ENCODE assay signal across 8 cellular contexts in the genomic region with DNA sequence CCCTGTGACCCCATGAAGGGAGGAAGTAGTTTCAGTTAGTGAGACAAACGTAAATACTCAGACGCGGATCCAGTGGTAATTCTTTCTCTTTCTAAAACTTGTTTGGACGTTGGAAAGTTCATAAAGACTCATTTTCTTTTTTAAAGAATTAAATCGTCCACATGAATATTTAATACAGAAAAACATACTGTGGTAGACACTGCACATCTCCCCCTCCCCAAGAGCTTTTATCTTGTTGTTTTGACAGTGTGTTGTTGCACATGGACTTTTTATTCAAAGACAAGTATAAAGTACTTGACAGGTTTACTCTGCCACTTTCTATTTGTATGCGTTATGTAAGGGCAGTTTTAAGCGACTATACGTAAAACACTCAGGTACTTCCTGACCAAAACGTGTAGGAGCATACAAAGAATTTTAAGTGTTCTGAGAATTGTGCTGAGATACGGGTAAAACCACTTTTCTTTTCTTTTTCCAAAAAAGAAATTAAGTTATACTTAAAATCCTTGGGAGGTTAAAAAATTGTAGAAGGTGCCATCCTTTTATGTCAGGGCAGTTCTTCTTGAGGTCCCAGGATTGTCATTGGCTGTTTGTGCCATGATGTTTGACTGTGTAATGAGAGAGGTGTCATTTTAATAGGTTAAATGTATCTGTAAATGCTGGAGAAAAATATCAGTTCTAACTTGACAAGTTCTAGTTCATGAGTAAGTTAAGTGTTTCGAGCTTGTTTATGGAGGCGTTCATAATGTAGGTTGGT. TPM values are rescaled to one million over a fixed set of nuclear protein-coding genes. Genes with fewer than 3 reads are reported as not detected.
DNase-seq lines count a peak whose midpoint lies in the region; TF ChIP-seq lines count a peak whose summit lies in the region.

No MANE protein-coding gene starts in this region.

- H3K36me3 ChIP-seq in Caco-2 (ENCODE audit: control insufficient read depth, insufficient read depth, low read length) (no peaks in the 10 kb centered on the region), HEK293 (ENCODE audit: control insufficient read depth in 2 of 2, insufficient read depth in 1 of 2, low read length in 2 of 2) (no peaks in the 10 kb centered on the region; a peak in 1 of 3 replicates), OCI-LY1 (ENCODE audit: insufficient read depth, low read length) (no peaks in the 10 kb centered on the region), uterus (no peaks in the 10 kb centered on the region)

- H3K4me2 ChIP-seq in OCI-LY1 (ENCODE audit: low read length) = peak overlapping the region; percentile 88

- H3K4me1 Mint-ChIP-seq in Caco-2 (ENCODE audit: low read depth, unreplicated experiment) (peaks cover 19% of the 10 kb centered on the region), chondrocyte (ENCODE audit: low read depth) (peaks cover 58% of the 10 kb centered on the region), mesothelial cell of epicardium (peaks cover 48% of the 10 kb centered on the region)

- H3F3A ChIP-seq in OCI-LY1 (ENCODE audit: insufficient read depth, low read length) = no peaks in the 10 kb centered on the region

- no peak for DNase-seq in Caco-2
- no peak for DNase-seq in chondrocyte (ENCODE audit: low spot score)
- no peak for DNase-seq in mesothelial cell of epicardium (ENCODE audit: low spot score in 2 of 2, unreplicated experiment in 2 of 2)
- DNase-seq in uterus = no peak
- DNase-seq in SKM-1 treated with dmso at 0.1 percent for 144 hours (lab: John Stamatoyannopoulos, UW; ENCODE audit: unreplicated experiment) = no peak
- DNase-seq in NK-92 treated with Interleukin-12 subunit alpha and Interleukin-12 subunit beta, amount 100 ng/mL, for 24 hours (lab: John Stamatoyannopoulos, UW) = no peak

- H3K36me3 Mint-ChIP-seq in Caco-2 (ENCODE audit: insufficient read depth, unreplicated experiment) = peaks cover 16% of the 10 kb centered on the region
- no peaks in the 10 kb centered on the region for H3K36me3 Mint-ChIP-seq in chondrocyte (ENCODE audit: low read depth)
- no peaks in the 10 kb centered on the region for H3K36me3 Mint-ChIP-seq in mesothelial cell of epicardium

- H3K9me3 ChIP-seq in Caco-2 (no peaks in the 10 kb centered on the region), HEK293 (ENCODE audit: control insufficient read depth, insufficient read depth, low read depth, low read length) (no peaks in the 10 kb centered on the region), OCI-LY1 (ENCODE audit: low read length) (no peaks in the 10 kb centered on the region), uterus (no peaks in the 10 kb centered on the region)

- no peaks in the 10 kb centered on the region for H3K9me2 ChIP-seq in OCI-LY1 (ENCODE audit: low read depth, low read length)

- CTCF ChIA-PET in Caco-2 (lab: Charles Lee) = interaction anchor here (1.1 kb wide), 1 partner anchor 68 kb away, joined by 3 read pairs; no protein-coding TSS in a partner anchor
- CTCF ChIA-PET in HEK293 (lab: Yijun Ruan, JAX) = interaction anchor here (0.7 to 2.9 kb wide), 7 partner anchors 9 to 129 kb away, joined by 3 to 8 read pairs (median 3); no protein-coding TSS in a partner anchor

- H4K20me1 ChIP-seq in OCI-LY1 (ENCODE audit: insufficient read depth, low read length) = peaks cover 13% of the 10 kb centered on the region

- H3K9me3 Mint-ChIP-seq in Caco-2 (ENCODE audit: unreplicated experiment) = no peaks in the 10 kb centered on the region
- no peaks in the 10 kb centered on the region for H3K9me3 Mint-ChIP-seq in chondrocyte (ENCODE audit: low read depth)
- H3K9me3 Mint-ChIP-seq in mesothelial cell of epicardium = no peaks in the 10 kb centered on the region

- H3K4me1 ChIP-seq in Caco-2 = peaks cover 31% of the 10 kb centered on the region
- peaks cover 17% of the 10 kb centered on the region for H3K4me1 ChIP-seq in HEK293 (ENCODE audit: control insufficient read depth, insufficient read depth, low read length)
- H3K4me1 ChIP-seq in OCI-LY1 (ENCODE audit: insufficient read depth, low read length, severe bottlenecking) = peaks cover 69% of the 10 kb centered on the region
- peaks cover 7 to 21% of the 10 kb centered on the region in 2 donors for H3K4me1 ChIP-seq in uterus

- H3K27ac Mint-ChIP-seq in Caco-2 (ENCODE audit: unreplicated experiment) (peak overlapping the region; percentile 95), chondrocyte (ENCODE audit: unreplicated experiment) (peak overlapping the region; percentile 99), mesothelial cell of epicardium (peak overlapping the region; percentile 97)

- H3K9ac ChIP-seq in OCI-LY1 (ENCODE audit: low read length) = peak overlapping the region; percentile 93

- intact Hi-C loops in Caco-2 (cut with micrococcal nuclease; ENCODE audit: unreplicated experiment) (loop anchor here (2.0 to 10.0 kb wide), 3 partner anchors 67 to 273 kb away; partner anchors contain the start of gene SLC1A3), uterus (cut with DNase I; ENCODE audit: low total_unique reads) (no loop called here)

- TF ChIP-seq CTCF in Caco-2 (IDR thresholded peaks at IDR 0.05; ENCODE audit: insufficient read depth in 1 of 2, low read depth in 1 of 2, low read length in 1 of 2, severe bottlenecking in 1 of 2, unreplicated experiment in 1 of 2) (no peak), HEK293 (tag by site-specific recombination; IDR thresholded peaks at IDR 0.05) (no peak), OCI-LY1 (IDR thresholded peaks at IDR 0.05; ENCODE audit: low read length) (no peak), chondrocyte (IDR thresholded peaks at IDR 0.05) (no peak), mesothelial cell of epicardium (IDR thresholded peaks at IDR 0.05; ENCODE audit: unreplicated experiment) (no peak), uterus (IDR thresholded peaks at IDR 0.05) (no peak)

- peaks cover 93% of the 10 kb centered on the region for H3K79me2 ChIP-seq in OCI-LY1 (ENCODE audit: insufficient read depth, low read length)

- TSS peak; percentile 40 for BruUV-seq in Caco-2 (replicated peaks; lab: Mats Ljungman, UMichigan)

- H3K27me3 Mint-ChIP-seq in Caco-2 (ENCODE audit: insufficient read depth, unreplicated experiment) (no peaks in the 10 kb centered on the region), chondrocyte (ENCODE audit: low read depth) (no peaks in the 10 kb centered on the region), mesothelial cell of epicardium (ENCODE audit: low read depth) (no peaks in the 10 kb centered on the region)

- no peak overlapping the region for H2AFZ ChIP-seq in OCI-LY1 (ENCODE audit: low read length)

- no peaks in the 10 kb centered on the region for H3K27me3 ChIP-seq in Caco-2 (replicated peaks; ENCODE audit: control insufficient read depth, insufficient read depth, low read length)
- no peaks in the 10 kb centered on the region for H3K27me3 ChIP-seq in OCI-LY1 (ENCODE audit: insufficient read depth, low read length)
- no peaks in the 10 kb centered on the region for H3K27me3 ChIP-seq in uterus

- H3K4me3 ChIP-seq in Caco-2 (ENCODE audit: low read depth, low read length) (peak overlapping the region; percentile 52), HEK293 (ENCODE audit: low read depth, low read length) (peak overlapping the region; percentile 95), OCI-LY1 (ENCODE audit: low read depth, low read length, poor library complexity, severe bottlenecking) (peak overlapping the region; percentile 90), uterus (peak overlapping the region; percentile 92 to 96)

- POLR2A ChIA-PET in Caco-2 (lab: Charles Lee) = interaction anchor here (1.0 kb wide), 1 partner anchor 725 kb away, joined by 4 read pairs; no protein-coding TSS in a partner anchor
- POLR2A ChIA-PET in HEK293 (lab: Yijun Ruan, JAX) = interaction anchor here (1.0 to 4.7 kb wide), 7 partner anchors 11 to 493 kb away, joined by 3 to 22 read pairs (median 6); partner anchors contain the start of gene NUP155

- H3K27ac ChIP-seq in HEK293 (ENCODE audit: extremely low read depth, low read depth, low read length) = peak overlapping the region; percentile 99
- H3K27ac ChIP-seq in OCI-LY1 (ENCODE audit: low read depth, low read length, poor library complexity, severe bottlenecking) = peak overlapping the region; percentile 85
- peak overlapping the region; percentile 96 to 97 for H3K27ac ChIP-seq in uterus

- H3K4me3 Mint-ChIP-seq in Caco-2 (ENCODE audit: unreplicated experiment) (peak overlapping the region; percentile 93), chondrocyte (ENCODE audit: unreplicated experiment) (peak overlapping the region; percentile 80), mesothelial cell of epicardium (peak overlapping the region; percentile 83)

- TF ChIP-seq POLR2A in uterus (IDR thresholded peaks at IDR 0.05) = no peak

TF ChIP-seq in HEK293, 187 proteins besides CTCF, POLR2A, EP300 and RAD21:
- TF ChIP-seq ATF2 (tag by site-specific recombination; IDR thresholded peaks at IDR 0.05; ENCODE audit: low read depth) (no peak), TCF7L2 (IDR thresholded peaks at IDR 0.05; ENCODE audit: borderline replicate concordance, low read depth, low read length) (no peak), ZBTB8A (tag by site-specific recombination; IDR thresholded peaks at IDR 0.05) (0 out of 2 replicates have a peak, but pooled peaks have one; percentile 3), ZNF610 (tag by site-specific recombination; IDR thresholded peaks at IDR 0.05; ENCODE audit: borderline replicate concordance) (no peak), ZNF791 (tag by site-specific recombination; IDR thresholded peaks at IDR 0.05) (no peak), ZNF629 (tag by site-specific recombination; IDR thresholded peaks at IDR 0.05) (peak; percentile 64), ZNF654 (tag by site-specific recombination; IDR thresholded peaks at IDR 0.05; ENCODE audit: low read depth) (0 out of 2 replicates have a peak, but pooled peaks have one; percentile 2)

RNA-seq across cellular contexts. Expression of gene NIPBL, which starts 1.3 kb away (rescaled TPM):
- total RNA-seq in Caco-2 (2022) = 48.1 and 61.6 TPM in 2 replicates
- 32.2 to 47.1 TPM (median 33.3 TPM) in 3 replicates for total RNA-seq in chondrocyte
- total RNA-seq in mesothelial cell of epicardium = 84.0 to 92.2 TPM (median 88.6 TPM) in 3 replicates
- total RNA-seq in uterus = 100 to 1,000 TPM in 1 of 4 donors, 10 to 100 TPM in 3; 49.7 to 108 (median 72.4) TPM
